Comparison of ENCODE assay signal across 1 cellular context in the genomic region with DNA sequence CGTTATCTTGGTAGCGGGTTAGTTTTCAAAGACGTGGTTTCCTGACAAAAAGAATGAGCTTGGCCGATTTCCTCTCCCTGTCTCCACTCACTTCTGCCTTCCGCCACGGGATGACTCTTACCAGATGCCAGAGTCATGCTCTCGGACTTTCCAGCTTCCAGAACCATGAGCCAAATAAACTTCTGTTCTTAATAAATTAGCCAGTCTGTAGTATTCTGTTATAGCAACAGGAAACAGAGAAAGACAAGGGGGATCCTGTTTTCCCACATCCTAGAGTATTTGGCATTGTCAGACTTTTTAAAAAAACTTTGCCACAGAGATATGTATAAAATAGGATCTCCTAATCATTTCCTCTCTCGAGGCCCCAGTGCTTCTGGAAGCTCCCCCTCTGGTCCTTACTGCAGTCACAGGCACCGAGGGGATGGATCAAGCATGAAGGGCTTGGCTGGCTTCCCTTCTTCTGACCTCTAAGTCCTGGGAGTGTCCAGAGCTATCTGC.
TF ChIP-seq lines count a peak whose summit lies in the region.

No MANE protein-coding gene starts in this region.

TF ChIP-seq in PFSK-1, 5 proteins besides CTCF, POLR2A, EP300 and RAD21 (continued from another document):
- TF ChIP-seq, protein P1, sequence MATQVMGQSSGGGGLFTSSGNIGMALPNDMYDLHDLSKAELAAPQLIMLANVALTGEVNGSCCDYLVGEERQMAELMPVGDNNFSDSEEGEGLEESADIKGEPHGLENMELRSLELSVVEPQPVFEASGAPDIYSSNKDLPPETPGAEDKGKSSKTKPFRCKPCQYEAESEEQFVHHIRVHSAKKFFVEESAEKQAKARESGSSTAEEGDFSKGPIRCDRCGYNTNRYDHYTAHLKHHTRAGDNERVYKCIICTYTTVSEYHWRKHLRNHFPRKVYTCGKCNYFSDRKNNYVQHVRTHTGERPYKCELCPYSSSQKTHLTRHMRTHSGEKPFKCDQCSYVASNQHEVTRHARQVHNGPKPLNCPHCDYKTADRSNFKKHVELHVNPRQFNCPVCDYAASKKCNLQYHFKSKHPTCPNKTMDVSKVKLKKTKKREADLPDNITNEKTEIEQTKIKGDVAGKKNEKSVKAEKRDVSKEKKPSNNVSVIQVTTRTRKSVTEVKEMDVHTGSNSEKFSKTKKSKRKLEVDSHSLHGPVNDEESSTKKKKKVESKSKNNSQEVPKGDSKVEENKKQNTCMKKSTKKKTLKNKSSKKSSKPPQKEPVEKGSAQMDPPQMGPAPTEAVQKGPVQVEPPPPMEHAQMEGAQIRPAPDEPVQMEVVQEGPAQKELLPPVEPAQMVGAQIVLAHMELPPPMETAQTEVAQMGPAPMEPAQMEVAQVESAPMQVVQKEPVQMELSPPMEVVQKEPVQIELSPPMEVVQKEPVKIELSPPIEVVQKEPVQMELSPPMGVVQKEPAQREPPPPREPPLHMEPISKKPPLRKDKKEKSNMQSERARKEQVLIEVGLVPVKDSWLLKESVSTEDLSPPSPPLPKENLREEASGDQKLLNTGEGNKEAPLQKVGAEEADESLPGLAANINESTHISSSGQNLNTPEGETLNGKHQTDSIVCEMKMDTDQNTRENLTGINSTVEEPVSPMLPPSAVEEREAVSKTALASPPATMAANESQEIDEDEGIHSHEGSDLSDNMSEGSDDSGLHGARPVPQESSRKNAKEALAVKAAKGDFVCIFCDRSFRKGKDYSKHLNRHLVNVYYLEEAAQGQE (IDR thresholded peaks at IDR 0.05; ENCODE audit: insufficient read depth in 1 of 2, low read depth in 2 of 2, low read length in 2 of 2): peak in 1 of 2 experiments; percentile 55; a peak in 1 of 4 replicates
- peak; percentile 52; the same call in 1 of the 2 replicates for TF ChIP-seq SIN3A (IDR thresholded peaks at IDR 0.05; ENCODE audit: borderline replicate concordance, insufficient read depth, low read length)
